In the genomic region with DNA sequence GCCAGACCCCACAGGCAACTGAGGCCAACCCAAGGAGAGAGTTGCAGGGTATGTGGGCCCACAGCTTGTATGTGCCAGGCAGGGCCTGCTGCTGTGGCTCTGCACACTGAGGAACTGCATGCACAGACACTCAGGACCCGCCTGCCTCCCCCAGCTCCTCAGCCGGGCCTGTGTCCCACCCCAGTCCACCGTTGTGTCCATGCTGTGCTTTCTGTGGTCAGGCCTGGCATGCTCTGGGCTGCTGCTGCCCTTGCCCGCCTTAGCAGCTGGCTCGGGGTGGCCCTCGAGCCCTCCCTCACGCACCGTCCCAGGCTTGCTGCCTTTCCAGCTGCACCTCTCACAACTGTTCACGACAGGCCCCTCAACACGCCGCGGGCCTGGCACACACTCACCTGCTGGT, we compare ENCODE assay signal across 11 cellular contexts. TPM values are rescaled to one million over a fixed set of nuclear protein-coding genes. Genes with fewer than 3 reads are reported as not detected.
A peak's percentile ranks its signal among the peaks of the same experiment; 100 is the strongest.
DNase-seq lines count a peak whose midpoint lies in the region; ATAC-seq, FAIRE-seq and TF ChIP-seq lines count a peak whose summit lies in the region.
"Had no signal": no experiment of that assay in that cellular context is flagged by ENCODE, and none has a peak within 500 bp of the region (broad histone marks: within the 10 kb centered on the region; RNA-seq: fewer than 3 reads in every experiment).

No MANE protein-coding gene starts in this region.

- H3K36me3 ChIP-seq in BLaER1, result peaks cover 31% of the 10 kb centered on the region
- peaks cover 64% of the 10 kb centered on the region for H3K36me3 ChIP-seq in K562 (ENCODE audit: control insufficient read depth, insufficient read depth, low read length)
- H3K36me3 ChIP-seq in neutrophil, result no peaks in the 10 kb centered on the region
- 0 out of 2 replicates have a peak, but pooled peaks cover 5% of the 10 kb centered on the region for H3K36me3 ChIP-seq in MG63

- H3K4me2 ChIP-seq in BLaER1 (peak overlapping the region; percentile 94), K562 (ENCODE audit: insufficient read depth, low read length) (no peak overlapping the region; the same call in 1 of the 2 replicates)

- intact Hi-C loops in K562 (cut with micrococcal nuclease), result no loop called here

- TF ChIP-seq CTCF in HFFc6 (IDR thresholded peaks at IDR 0.05) (no peak), K562 (IDR thresholded peaks at IDR 0.05 in 2 of 3, conservative IDR thresholded peaks at IDR 0.05 in 1 of 3; ENCODE audit: insufficient read depth in 2 of 3, low read depth in 1 of 3, low read length in 3 of 3) (no peak), neutrophil (IDR thresholded peaks at IDR 0.05) (no peak)

- no peak for ATAC-seq in K562
- no peak for ATAC-seq in GM21786 (IDR thresholded peaks at IDR 0.05; ENCODE audit: unreplicated experiment)

- no peaks in the 10 kb centered on the region for H3K9me1 ChIP-seq in K562 (ENCODE audit: control insufficient read depth, insufficient read depth, low read length)

- peaks cover 40% of the 10 kb centered on the region for H3K4me1 Mint-ChIP-seq in HFFc6 (ENCODE audit: low read depth)

- BruUV-seq in K562 (replicated peaks; lab: Mats Ljungman, UMichigan), result no TSS peak

- H3K4me3 ChIP-seq in BLaER1 (peak overlapping the region; percentile 17; the same call in 1 of the 2 replicates), K562 (no peak overlapping the region), neutrophil (ENCODE audit: low read depth in 1 of 2, low read length in 1 of 2) (peak overlapping the region in 1 of 2 experiments; percentile 44), MG63 (no peak overlapping the region)

- in situ Hi-C loops in K562 (cut with MboI), result no loop called here

- DNase-seq in HFFc6 (no peak), K562 (ENCODE audit: extremely low read depth in 1 of 4, low spot score in 3 of 4) (no peak), MG63 (no peak), globus pallidus (ENCODE audit: low spot score) (no peak)
- DNase-seq in stimulated activated CD4-positive, alpha-beta T cell treated with anti-CD3 and anti-CD28 coated beads, Interleukin-2, amount 100 ng/mL, for 24 hours, result no peak
- DNase-seq: GM23248, KG1 had no signal

- H2AFZ ChIP-seq in K562 (ENCODE audit: low read depth, low read length), result no peak overlapping the region

- 91% methylated on average over 9 of the region's 12 CpGs for WGBS in K562 (ENCODE audit: insufficient coverage, low coverage, missing lambda C conversion rate)

- peak overlapping the region; percentile 29; the same call in 1 of the 2 replicates for H3K27ac Mint-ChIP-seq in HFFc6

- TF ChIP-seq POLR2A in K562 (conservative IDR thresholded peaks at IDR 0.05), result no peak

- CTCF ChIA-PET in K562 (lab: Yijun Ruan, JAX; ENCODE audit: low intra/inter-chr PET ratio), result no interaction called here

- H4K20me1 ChIP-seq in BLaER1, result peaks cover 75% of the 10 kb centered on the region
- peaks cover 18% of the 10 kb centered on the region for H4K20me1 ChIP-seq in K562 (replicated peaks; ENCODE audit: control insufficient read depth, insufficient read depth, low read length)

- no peaks in the 10 kb centered on the region for H3K27me3 ChIP-seq in BLaER1
- H3K27me3 ChIP-seq in K562 (ENCODE audit: control insufficient read depth in 2 of 2, insufficient read depth in 2 of 2, low read length in 2 of 2), result no peaks in the 10 kb centered on the region
- no peaks in the 10 kb centered on the region for H3K27me3 ChIP-seq in neutrophil
- H3K27me3 ChIP-seq in MG63, result no peaks in the 10 kb centered on the region

- no peak for TF ChIP-seq RAD21 in K562 (CRISPR knock-in tag; conservative IDR thresholded peaks at IDR 0.05 in 1 of 2, IDR thresholded peaks at IDR 0.05 in 1 of 2)

- H3K9ac ChIP-seq in BLaER1, result peak overlapping the region; percentile 100
- H3K9ac ChIP-seq in K562 (ENCODE audit: insufficient read depth in 1 of 2, low read depth in 2 of 2, low read length in 2 of 2), result peak overlapping the region; percentile 17 to 86; a peak in 3 of 4 replicates

- no peaks in the 10 kb centered on the region; the same call in 1 of the 2 replicates for H3K36me3 Mint-ChIP-seq in HFFc6 (ENCODE audit: low read depth)

- H3K27me3 Mint-ChIP-seq in HFFc6 (ENCODE audit: insufficient read depth), result peaks cover 6% of the 10 kb centered on the region; the same call in 1 of the 2 replicates

- H3K4me3 Mint-ChIP-seq in HFFc6, result no peak overlapping the region

- peaks cover 80% of the 10 kb centered on the region for H3K4me1 ChIP-seq in BLaER1
- peaks cover 70 to 78% of the 10 kb centered on the region in 2 experiments for H3K4me1 ChIP-seq in K562 (replicated peaks in 1 of 2; ENCODE audit: control insufficient read depth in 2 of 2, insufficient read depth in 2 of 2, low read length in 2 of 2)
- H3K4me1 ChIP-seq in neutrophil (ENCODE audit: control insufficient read depth in 1 of 2, insufficient read depth in 1 of 2, low read depth in 1 of 2, low read length in 1 of 2), result peaks cover 91 to 95% of the 10 kb centered on the region in 2 experiments

- H3K9me3 Mint-ChIP-seq in HFFc6, result no peaks in the 10 kb centered on the region

- no peaks in the 10 kb centered on the region for H3K9me3 ChIP-seq in BLaER1
- no peaks in the 10 kb centered on the region for H3K9me3 ChIP-seq in K562 (replicated peaks; ENCODE audit: control insufficient read depth, insufficient read depth, low read depth, low read length)
- no peaks in the 10 kb centered on the region for H3K9me3 ChIP-seq in neutrophil
- H3K9me3 ChIP-seq in MG63, result no peaks in the 10 kb centered on the region

- TF ChIP-seq EP300 in K562 (IDR thresholded peaks at IDR 0.05; ENCODE audit: low read length), result no peak

- H3K79me2 ChIP-seq in K562 (ENCODE audit: control insufficient read depth, insufficient read depth, low read length), result peaks cover 99% of the 10 kb centered on the region

- H3K27ac ChIP-seq in BLaER1 (peak overlapping the region; percentile 100), K562 (ENCODE audit: extremely low read depth, low read depth, low read length) (peak overlapping the region; percentile 19; the same call in 1 of the 3 replicates), neutrophil (peak overlapping the region; percentile 92)
- H3K27ac ChIP-seq: C4-2B had no signal

- POLR2A ChIA-PET in K562 (lab: Yijun Ruan, JAX), result interaction anchor here (0.6 to 1.2 kb wide), 4 partner anchors 11 to 156 kb away, joined by 3 to 5 read pairs (median 3); no protein-coding TSS in a partner anchor

- no peak for FAIRE-seq in K562 (lab: Jason Lieb, UNC)

TF ChIP-seq in K562, 482 proteins besides CTCF, POLR2A, EP300 and RAD21 (continues in another document):
- no peak for TF ChIP-seq RBM39 (optimal IDR thresholded peaks at IDR 0.05; ENCODE audit: low read depth, low read length)
- TF ChIP-seq, protein P1, sequence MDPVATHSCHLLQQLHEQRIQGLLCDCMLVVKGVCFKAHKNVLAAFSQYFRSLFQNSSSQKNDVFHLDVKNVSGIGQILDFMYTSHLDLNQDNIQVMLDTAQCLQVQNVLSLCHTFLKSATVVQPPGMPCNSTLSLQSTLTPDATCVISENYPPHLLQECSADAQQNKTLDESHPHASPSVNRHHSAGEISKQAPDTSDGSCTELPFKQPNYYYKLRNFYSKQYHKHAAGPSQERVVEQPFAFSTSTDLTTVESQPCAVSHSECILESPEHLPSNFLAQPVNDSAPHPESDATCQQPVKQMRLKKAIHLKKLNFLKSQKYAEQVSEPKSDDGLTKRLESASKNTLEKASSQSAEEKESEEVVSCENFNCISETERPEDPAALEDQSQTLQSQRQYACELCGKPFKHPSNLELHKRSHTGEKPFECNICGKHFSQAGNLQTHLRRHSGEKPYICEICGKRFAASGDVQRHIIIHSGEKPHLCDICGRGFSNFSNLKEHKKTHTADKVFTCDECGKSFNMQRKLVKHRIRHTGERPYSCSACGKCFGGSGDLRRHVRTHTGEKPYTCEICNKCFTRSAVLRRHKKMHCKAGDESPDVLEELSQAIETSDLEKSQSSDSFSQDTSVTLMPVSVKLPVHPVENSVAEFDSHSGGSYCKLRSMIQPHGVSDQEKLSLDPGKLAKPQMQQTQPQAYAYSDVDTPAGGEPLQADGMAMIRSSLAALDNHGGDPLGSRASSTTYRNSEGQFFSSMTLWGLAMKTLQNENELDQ (CRISPR knock-in tag; IDR thresholded peaks at IDR 0.05; ENCODE audit: borderline replicate concordance), result no peak
- TF ChIP-seq BDP1 (IDR thresholded peaks at IDR 0.05; ENCODE audit: insufficient read depth, insufficient read length), result no peak
- TF ChIP-seq ATF4 (CRISPR knock-in tag; IDR thresholded peaks at IDR 0.05), result no peak

RNA-seq across cellular contexts. Expression of gene GYPC, which starts 4.1 kb away (rescaled TPM):
- 10 to 100 TPM; 19.4 to 29.6 (median 21.3) TPM for total RNA-seq in HFFc6 (2021; fragmentation: NEBNext Ultra II Directional; extraction: Animal tissue kit (Norgen Biotek cat#: 25700))
- total RNA-seq in K562 (2011; cell fraction: chromatin; rRNA removed; ENCODE audit: low replicate concordance), result 120 and 158 TPM in 2 replicates
- total RNA-seq in K562 (2011; cell fraction: nucleolus; rRNA removed), result 166 and 169 TPM in 2 replicates
- total RNA-seq in K562 (2011; cell fraction: nucleoplasm; rRNA removed), result 154 and 197 TPM in 2 replicates
- total RNA-seq in K562 (2014; rRNA removed) (282 and 367 TPM in 2 replicates), K562 (2014; rRNA removed; fragmentation: Illumina TruSeq; extraction: Trizol) (121 and 155 TPM in 2 replicates), K562 (2015; rRNA removed; fragmentation: Illumina TruSeq; extraction: Trizol) (174 and 181 TPM in 2 replicates), K562 (2021) (194 and 210 TPM in 2 replicates)
- polyA plus RNA-seq in K562 (2011; rRNA removed) (241 and 252 TPM in 2 replicates), K562 (2014; fragmentation: Illumina TruSeq; extraction: Trizol) (202 and 211 TPM in 2 replicates), K562 (2014; fragmentation: Nextera tagmentation; extraction: Ambion mirVana) (10 to 100 TPM; 50.6 to 53.7 TPM), K562 (2014; rRNA removed) (229 and 299 TPM in 2 replicates)
- polyA plus RNA-seq in K562 (2011; cell fraction: cytosol; rRNA removed), result 439 and 540 TPM in 2 replicates
- 132 and 178 TPM in 2 replicates for polyA plus RNA-seq in K562 (2011; cell fraction: nucleus; rRNA removed)
- 183 and 349 TPM in 2 replicates for polyA plus RNA-seq in K562 (2012)
- 144 and 198 TPM in 2 replicates for polyA minus RNA-seq in K562 (2011; rRNA and poly(A)+ RNA removed)
- polyA minus RNA-seq in K562 (2011; cell fraction: cytosol; rRNA and poly(A)+ RNA removed), result 95.9 and 113 TPM in 2 replicates
- polyA minus RNA-seq in K562 (2011; cell fraction: nucleus; rRNA and poly(A)+ RNA removed), result 29.8 and 52.5 TPM in 2 replicates
- 49.1 and 118 TPM in 2 replicates for total RNA-seq in MG63 (2014; rRNA removed; shearing (Covaris generic); ENCODE audit: low replicate concordance)

Comparison
In these comparisons a context has a peak if more than half of its experiments do, and no peak if none do; other contexts are left out.
1. H3K27ac ChIP-seq: peak in every context shown above with its lines; median percentile 100 in BLaER1; 92 in neutrophil; 19 in K562.